In genomic region chr6:30615219-30615957, GRCh38 we compare ENCODE assay signal across 8 cellular contexts. TPM values are rescaled to one million over a fixed set of nuclear protein-coding genes. Genes with fewer than 3 reads are reported as not detected.
DNase-seq lines count a peak whose midpoint lies in the region; ATAC-seq and TF ChIP-seq lines count a peak whose summit lies in the region.

No MANE protein-coding gene starts in this region.

- intact Hi-C loops in dorsolateral prefrontal cortex (cut with DNase I), result loop anchor here (5.0 kb wide), 2 partner anchors 58 to 102 kb away; partner anchors contain the start of genes GNL1 (in 1 of the 2), MDC1 (in 1 of the 2) and PRR3 (in 1 of the 2)

- no peak for ATAC-seq in GM19395 (IDR thresholded peaks at IDR 0.05; ENCODE audit: unreplicated experiment)

- H3K27ac ChIP-seq in dorsolateral prefrontal cortex, result peak overlapping the region; percentile 92 to 100 (median 99)
- peak overlapping the region; percentile 98 for H3K27ac ChIP-seq in substantia nigra (ENCODE audit: low read depth, low read length, poor library complexity, severe bottlenecking)

- DNase-seq in NCI-H526 (lab: John Stamatoyannopoulos, UW) (peak; percentile 29 to 55), NCI-H526 treated with DMSO at 0.1 percent for 48 hours (lab: John Stamatoyannopoulos, UW) (no peak), NCI-H1694 (lab: John Stamatoyannopoulos, UW) (peak; percentile 82), UCSD-AML1 (lab: John Stamatoyannopoulos, UW; ENCODE audit: unreplicated experiment) (peak; percentile 55), dorsolateral prefrontal cortex (peak in 2 of 10 donors; percentile 25 to 38), lung microvascular endothelial cell (ENCODE audit: low read depth in 2 of 2) (peak; percentile 60 to 84), substantia nigra (lab: John Stamatoyannopoulos, UW) (peak in 21 of 49 donors; percentile 4 to 63 (median 23))

- H3K27me3 ChIP-seq in dorsolateral prefrontal cortex, result no peaks in the 10 kb centered on the region

- H3K4me3 ChIP-seq in dorsolateral prefrontal cortex, result peak overlapping the region; percentile 62 to 100 (median 91)

- TF ChIP-seq CTCF in dorsolateral prefrontal cortex (IDR thresholded peaks at IDR 0.05 in 54 of 56, conservative IDR thresholded peaks at IDR 0.05 in 2 of 56; ENCODE audit: low read depth in 1 of 56, partially characterized antibody in 56 of 56), result peak in 2 of 56 donors; percentile 5 to 8

RNA-seq across cellular contexts. Expression of gene PPP1R10, which starts 1.7 kb away (rescaled TPM):
- total RNA-seq in dorsolateral prefrontal cortex (100 to 1,000 TPM in 1 of 120 experiments, 10 to 100 TPM in 119; 42.2 to 100 (median 68.4) TPM), lung microvascular endothelial cell (7.0 and 12.5 TPM in 2 replicates)

RNA-seq across cellular contexts. Expression of gene MRPS18B, which starts 2.3 kb away (rescaled TPM):
- total RNA-seq in dorsolateral prefrontal cortex (10 to 100 TPM; 25.2 to 53.5 (median 36.4) TPM), lung microvascular endothelial cell (38.1 and 55.8 TPM in 2 replicates)

RNA-seq across cellular contexts. Expression of gene ATAT1, which starts 11.3 kb away (rescaled TPM):
- 10 to 100 TPM; 24.7 to 47.2 (median 35.8) TPM for total RNA-seq in dorsolateral prefrontal cortex
- total RNA-seq in lung microvascular endothelial cell, result 2.2 and 5.0 TPM in 2 replicates

RNA-seq across cellular contexts. Expression of gene C6orf136, which starts 31.5 kb away (rescaled TPM):
- total RNA-seq in dorsolateral prefrontal cortex, result 100 to 1,000 TPM in 1 of 120 experiments, 10 to 100 TPM in 119; 30.6 to 105 (median 61.8) TPM
- 3.1 and 5.6 TPM in 2 replicates for total RNA-seq in lung microvascular endothelial cell

RNA-seq across cellular contexts. Expression of gene ABCF1, which starts 44.1 kb away (rescaled TPM):
- total RNA-seq in dorsolateral prefrontal cortex (10 to 100 TPM; 24.2 to 44.5 (median 34.1) TPM), lung microvascular endothelial cell (24.6 and 41.9 TPM in 2 replicates)
